In genomic region chr22:36860821-36861659, GRCh38 we compare ENCODE assay signal across 9 cellular contexts. TPM values are rescaled to one million over a fixed set of nuclear protein-coding genes. Genes with fewer than 3 reads are reported as not detected.
DNase-seq lines count a peak whose midpoint lies in the region; ATAC-seq and TF ChIP-seq lines count a peak whose summit lies in the region.
"Had no signal": no experiment of that assay in that cellular context is flagged by ENCODE, and none has a peak within 500 bp of the region (broad histone marks: within the 10 kb centered on the region; RNA-seq: fewer than 3 reads in every experiment).

Gene NCF4 (plus strand): TSS chr22:36861006. CDS start chr22:36861172, 166 bp downstream.

- H3F3A ChIP-seq in PC-3 (ENCODE audit: low read length, unreplicated experiment): no peaks in the 10 kb centered on the region

- H3K4me1 Mint-ChIP-seq in natural killer cell (peaks cover 7 to 13% of the 10 kb centered on the region in 2 donors), endothelial cell (ENCODE audit: unreplicated experiment) (no peaks in the 10 kb centered on the region)

- H3K9ac ChIP-seq in PC-3 (ENCODE audit: low read length): no peak within 1 kb of the TSS

- H3K36me3 ChIP-seq in adrenal gland (replicated peaks in 1 of 2): no peaks in the 10 kb centered on the region
- no peaks in the 10 kb centered on the region; the same call in 1 of the 2 replicates for H3K36me3 ChIP-seq in PC-3 (ENCODE audit: low read depth, low read length)

- WGBS in adrenal gland, 4 donors: 51 to 75% (median 69%) methylated on average over 11 to 17 of the region's 17 CpGs

- no peak within 1 kb of the TSS for H3K4me2 ChIP-seq in PC-3 (ENCODE audit: low read length)

- H3K27me3 Mint-ChIP-seq in natural killer cell (ENCODE audit: low read depth in 2 of 2) (peaks cover 7 to 9% of the 10 kb centered on the region in 2 donors), endothelial cell (ENCODE audit: unreplicated experiment) (peaks cover 6% of the 10 kb centered on the region)

- no peaks in the 10 kb centered on the region for H3K79me2 ChIP-seq in PC-3 (ENCODE audit: low read length)

- H3K27ac ChIP-seq in adrenal gland (peak within 1 kb of the TSS; percentile 28 to 91 (median 51)), PC-3 (ENCODE audit: low read length) (no peak within 1 kb of the TSS)

- no peaks in the 10 kb centered on the region for H4K20me1 ChIP-seq in PC-3 (ENCODE audit: low read length)

- TF ChIP-seq CTCF in adrenal gland (IDR thresholded peaks at IDR 0.05): no peak
- no peak for TF ChIP-seq CTCF in natural killer cell (IDR thresholded peaks at IDR 0.05)
- TF ChIP-seq CTCF in endothelial cell (IDR thresholded peaks at IDR 0.05; ENCODE audit: unreplicated experiment): no peak
- TF ChIP-seq CTCF in PC-3 (conservative IDR thresholded peaks at IDR 0.05; ENCODE audit: low read depth, low read length): no peak

- no peaks in the 10 kb centered on the region for H3K27me3 ChIP-seq in adrenal gland
- H3K27me3 ChIP-seq in PC-3 (ENCODE audit: low read length): 0 out of 2 replicates have a peak, but pooled peaks cover 6% of the 10 kb centered on the region

- H2AFZ ChIP-seq in PC-3 (ENCODE audit: low read length): no peak within 1 kb of the TSS

- H3K9me2 ChIP-seq in PC-3 (replicated peaks; ENCODE audit: low read length): no peaks in the 10 kb centered on the region

- peaks cover 0 to 6% of the 10 kb centered on the region in 2 donors for H3K4me1 ChIP-seq in adrenal gland (replicated peaks in 1 of 2)
- no peaks in the 10 kb centered on the region for H3K4me1 ChIP-seq in PC-3 (ENCODE audit: insufficient read depth, low read length)

- CTCF ChIA-PET in PC-3 (lab: Charles Lee): no interaction called here

- H3K4me3 ChIP-seq in adrenal gland (peak within 1 kb of the TSS in 1 of 4 donors; percentile 4), PC-3 (ENCODE audit: low read length) (no peak within 1 kb of the TSS)

- BruUV-seq in PC-3 (replicated peaks; lab: Mats Ljungman, UMichigan): no TSS peak

- H3K4me3 Mint-ChIP-seq in natural killer cell (no peak within 1 kb of the TSS), endothelial cell (ENCODE audit: unreplicated experiment) (no peak within 1 kb of the TSS)

- H3K9me3 ChIP-seq in adrenal gland (replicated peaks in 1 of 3): no peaks in the 10 kb centered on the region
- H3K9me3 ChIP-seq in PC-3 (ENCODE audit: low read length): no peaks in the 10 kb centered on the region

- TF ChIP-seq POLR2A in GM18505 (IDR thresholded peaks at IDR 0.05; ENCODE audit: borderline replicate concordance, extremely low read depth, insufficient read depth, insufficient read length) (peak; percentile 87), adrenal gland (IDR thresholded peaks at IDR 0.05) (peak; percentile 27 to 31)

- H3K27ac Mint-ChIP-seq in natural killer cell (peak within 1 kb of the TSS in 1 of 2 donors; percentile 21), endothelial cell (ENCODE audit: unreplicated experiment) (no peak within 1 kb of the TSS)

- ATAC-seq in GM18505 (IDR thresholded peaks at IDR 0.05; ENCODE audit: unreplicated experiment): peak; percentile 63
- peak; percentile 50 for ATAC-seq in HG02571 (IDR thresholded peaks at IDR 0.05; ENCODE audit: unreplicated experiment)
- ATAC-seq in natural killer cell: peak in 2 of 3 donors; percentile 18 to 69
- ATAC-seq in PC-3: no peak

- intact Hi-C loops in adrenal gland (cut with DNase I): loop anchor here in 1 of 2 donors (10.0 kb wide), 1 partner anchor 306 kb away; no protein-coding TSS in a partner anchor
- intact Hi-C loops in natural killer cell (cut with micrococcal nuclease): no loop called here
- intact Hi-C loops in PC-3 (cut with micrococcal nuclease): no loop called here

- no peaks in the 10 kb centered on the region for H3K36me3 Mint-ChIP-seq in natural killer cell
- H3K36me3 Mint-ChIP-seq in endothelial cell (ENCODE audit: low read depth, unreplicated experiment): no peaks in the 10 kb centered on the region

- peak; percentile 97 for DNase-seq in NOMO-1 treated with dmso at 0.1 percent for 144 hours (lab: John Stamatoyannopoulos, UW; ENCODE audit: unreplicated experiment)
- DNase-seq in adrenal gland: peak; percentile 51 to 84 (median 71)
- no peak for DNase-seq in natural killer cell
- no peak for DNase-seq in endothelial cell (ENCODE audit: low spot score)
- no peak for DNase-seq in NCI-H1092 treated with DMSO at 0.1 percent for 48 hours (lab: John Stamatoyannopoulos, UW)
- DNase-seq in PC-3: no peak

- H3K9me3 Mint-ChIP-seq in natural killer cell (no peaks in the 10 kb centered on the region), endothelial cell (ENCODE audit: unreplicated experiment) (no peaks in the 10 kb centered on the region)

- POLR2A ChIA-PET in PC-3 (lab: Charles Lee; ENCODE audit: unreplicated experiment): no interaction called here

RNA-seq across cellular contexts. Expression of gene NCF4, which starts in this region (rescaled TPM):
- total RNA-seq in adrenal gland (10 to 100 TPM; 13.0 to 49.7 (median 23.2) TPM), natural killer cell (10 to 100 TPM in 1 of 3 donors, 1 to 10 TPM in 2; 2.6 to 33.2 (median 3.1) TPM), endothelial cell (ENCODE audit: unreplicated experiment) (not detected), PC-3 (2014; rRNA removed) (0.47 TPM in 1 of 2 replicates, not detected in the other)
- 10 to 100 TPM in 2 of 3 donors, 1 to 10 TPM in 1; 5.3 to 58.1 (median 42.1) TPM for polyA plus RNA-seq in adrenal gland
- total RNA-seq: LHCN-M2 had no signal

Comparison
In these comparisons a context has a peak if more than half of its experiments do, and no peak if none do; other contexts are left out.
1. DNase-seq: peak in NOMO-1 treated with dmso at 0.1 percent for 144 hours (single experiment) and adrenal gland (7 of 7); none in natural killer cell (single experiment), endothelial cell (single experiment), NCI-H1092 treated with DMSO at 0.1 percent for 48 hours (single experiment) and PC-3 (single experiment).